Comparison of ENCODE assay signal across 8 cellular contexts in genomic region chr2:166516712-166517303, GRCh38. TPM values are rescaled to one million over a fixed set of nuclear protein-coding genes. Genes with fewer than 3 reads are reported as not detected.
A peak's percentile ranks its signal among the peaks of the same experiment; 100 is the strongest.
DNase-seq lines count a peak whose midpoint lies in the region; ATAC-seq and TF ChIP-seq lines count a peak whose summit lies in the region.

No MANE protein-coding gene starts in this region.

- H3K9me3 Mint-ChIP-seq in GM23338: no peaks in the 10 kb centered on the region

- TF ChIP-seq POLR2A in sigmoid colon (IDR thresholded peaks at IDR 0.05): no peak

- H3F3A ChIP-seq in GM23338 (replicated peaks; ENCODE audit: low read depth): no peaks in the 10 kb centered on the region

- no peaks in the 10 kb centered on the region for H3K36me3 ChIP-seq in GM23338 (ENCODE audit: insufficient read depth)
- no peaks in the 10 kb centered on the region for H3K36me3 ChIP-seq in sigmoid colon

- no peak overlapping the region for H2AFZ ChIP-seq in GM23338

- no peaks in the 10 kb centered on the region for H3K36me3 Mint-ChIP-seq in GM23338 (ENCODE audit: low read depth)

- no peak for TF ChIP-seq EP300 in sigmoid colon (IDR thresholded peaks at IDR 0.05)

- DNase-seq in AG09319 (ENCODE audit: extremely low read depth, low read depth) (no peak), GM23338 (ENCODE audit: low spot score) (peak; percentile 72), OCI-M2 (lab: John Stamatoyannopoulos, UW; ENCODE audit: unreplicated experiment) (peak; percentile 5), fibroblast of mammary gland (ENCODE audit: low read depth) (peak; percentile 32), sigmoid colon (no peak), putamen (ENCODE audit: low spot score) (no peak), cerebellar nuclear complex (lab: John Stamatoyannopoulos, UW) (no peak)

- H3K4me1 Mint-ChIP-seq in GM23338: peaks cover 10% of the 10 kb centered on the region

- peaks cover 2% of the 10 kb centered on the region for H3K27me3 Mint-ChIP-seq in GM23338 (ENCODE audit: insufficient read depth, low read depth, poor library complexity)

- no peak overlapping the region for H3K27ac Mint-ChIP-seq in GM23338

- H3K4me3 ChIP-seq in GM23338 (no peak overlapping the region), fibroblast of mammary gland (ENCODE audit: control insufficient read depth, low read depth, low read length) (no peak overlapping the region), sigmoid colon (no peak overlapping the region)

- TF ChIP-seq CTCF in AG09319 (IDR thresholded peaks at IDR 0.05; ENCODE audit: low read depth, low read length): peak; percentile 62
- TF ChIP-seq CTCF in GM23338 (conservative IDR thresholded peaks at IDR 0.05; ENCODE audit: low read depth in 2 of 2): peak; percentile 74 to 79
- TF ChIP-seq CTCF in fibroblast of mammary gland (conservative IDR thresholded peaks at IDR 0.05; ENCODE audit: control insufficient read depth, insufficient read depth, low read depth, low read length): peak; percentile 74
- peak; percentile 47 to 69 (median 60) for TF ChIP-seq CTCF in sigmoid colon (IDR thresholded peaks at IDR 0.05)

- ATAC-seq in GM23338: peak; percentile 70
- no peak for ATAC-seq in HG03354 (IDR thresholded peaks at IDR 0.05; ENCODE audit: poor library complexity, severe bottlenecking, unreplicated experiment)

- H3K79me2 ChIP-seq in GM23338 (replicated peaks; ENCODE audit: insufficient read depth): no peaks in the 10 kb centered on the region

- no peak overlapping the region for H3K4me3 Mint-ChIP-seq in GM23338

- H3K27me3 ChIP-seq in GM23338 (ENCODE audit: insufficient read depth) (no peaks in the 10 kb centered on the region), sigmoid colon (no peaks in the 10 kb centered on the region)

- WGBS in sigmoid colon, 2 donors: 4 to 9% methylated on average over 2 of the region's 2 CpGs

- H4K20me1 ChIP-seq in GM23338 (replicated peaks; ENCODE audit: insufficient read depth): no peaks in the 10 kb centered on the region

- no peaks in the 10 kb centered on the region for H3K9me2 ChIP-seq in GM23338 (ENCODE audit: insufficient read depth)

- H3K27ac ChIP-seq in GM23338 (ENCODE audit: low read depth): no peak overlapping the region
- no peak overlapping the region for H3K27ac ChIP-seq in sigmoid colon

- no peaks in the 10 kb centered on the region for H3K9me3 ChIP-seq in sigmoid colon

- H3K4me1 ChIP-seq in GM23338 (ENCODE audit: insufficient read depth) (peaks cover 6% of the 10 kb centered on the region; the same call in 1 of the 2 replicates), sigmoid colon (peaks cover 0 to 65% (median 15%) of the 10 kb centered on the region in 4 donors)

- no peak overlapping the region for H3K4me2 ChIP-seq in GM23338

- intact Hi-C loops in sigmoid colon (cut with DNase I): loop anchor here (1.0 to 10.0 kb wide), 5 partner anchors 100 to 562 kb away; partner anchors contain the start of gene TTC21B

TF ChIP-seq in GM23338, 12 proteins besides CTCF, POLR2A, EP300 and RAD21:
- TF ChIP-seq STAT1 (IDR thresholded peaks at IDR 0.05; ENCODE audit: unreplicated experiment) (no peak), NANOG (IDR thresholded peaks at IDR 0.05; ENCODE audit: borderline replicate concordance) (no peak), ETS1 (IDR thresholded peaks at IDR 0.05) (no peak), REST (IDR thresholded peaks at IDR 0.05; ENCODE audit: unreplicated experiment) (no peak), ZNF114 (CRISPR knock-in tag; IDR thresholded peaks at IDR 0.05) (no peak), ZNF331 (CRISPR knock-in tag; IDR thresholded peaks at IDR 0.05; ENCODE audit: low read depth) (no peak), JUNB (IDR thresholded peaks at IDR 0.05; ENCODE audit: unreplicated experiment) (no peak)
TF ChIP-seq in GM23338: peak in this region for 0.

RNA-seq across cellular contexts. Expression of gene SCN7A, which starts 22.8 kb away (rescaled TPM):
- 0.23 and 0.42 TPM in 2 replicates for total RNA-seq in GM23338 (2014; rRNA removed; shearing (Covaris generic))
- 0.10 and 0.23 TPM in 2 replicates for polyA plus RNA-seq in GM23338 (2016; fragmentation: Nextera tagmentation; extraction: Ambion mirVana)
- total RNA-seq in sigmoid colon: 100 to 1,000 TPM; 107 to 216 (median 129) TPM
- 1 to 10 TPM in 2 of 3 donors, under 1 TPM in 1; 0.23 to 6.2 (median 1.8) TPM for polyA plus RNA-seq in sigmoid colon

Comparison
In these comparisons a context has a peak if more than half of its experiments do, and no peak if none do; other contexts are left out.
1. DNase-seq: peak in GM23338 (single experiment), OCI-M2 (single experiment) and fibroblast of mammary gland (single experiment); none in AG09319 (single experiment), sigmoid colon (single experiment), putamen (single experiment) and cerebellar nuclear complex (0 of 2).
2. RNA of gene SCN7A, which starts 22.8 kb away (total RNA-seq): 107 to 216 TPM in sigmoid colon; 0.23 to 0.42 TPM in GM23338; every median in the first group is over 10 times any median in the second.
3. Peak in every context shown above with its lines, with median percentiles within 50 percentile points of each other: CTCF ChIP-seq.